Comparison of ENCODE assay signal across 11 cellular contexts in genomic region chrX:50697691-50698090, GRCh38.
DNase-seq lines count a peak whose midpoint lies in the region; ATAC-seq and TF ChIP-seq lines count a peak whose summit lies in the region.
"Had no signal": no experiment of that assay in that cellular context is flagged by ENCODE, and none has a peak within 500 bp of the region (broad histone marks: within the 10 kb centered on the region; RNA-seq: fewer than 3 reads in every experiment).

No MANE protein-coding gene starts in this region.

- no peak overlapping the region for H3K27ac ChIP-seq in AG04450 (ENCODE audit: low read depth, low read length)
- H3K27ac ChIP-seq: C4-2B had no signal

- POLR2A ChIA-PET in AG04450 (lab: Yijun Ruan, JAX): no interaction called here

- no peak overlapping the region for H3K4me3 ChIP-seq in AG04450 (ENCODE audit: low read depth, low read length)

- peak; percentile 43 for DNase-seq in AG04450 (ENCODE audit: low read depth, low spot score)
- peak; percentile 5 for DNase-seq in LHCN-M2 (ENCODE audit: low read depth)
- DNase-seq in dermis blood vessel endothelial cell: peak; percentile 76
- DNase-seq in kidney tubule cell (ENCODE audit: low spot score): peak; percentile 83
- no peak for DNase-seq in SKM-1 treated with dmso at 0.1 percent for 144 hours (lab: John Stamatoyannopoulos, UW; ENCODE audit: unreplicated experiment)
- no peak for DNase-seq in NCI-H1694 (lab: John Stamatoyannopoulos, UW)
- DNase-seq in activated CD4-positive, alpha-beta T cell treated with anti-CD3 and anti-CD28 coated beads, Interleukin-2, amount 50 U/mL, for 1 hour: no peak
- DNase-seq: GOT3, natural killer cell had no signal

- no peak for ATAC-seq in GM21619 (IDR thresholded peaks at IDR 0.05; ENCODE audit: unreplicated experiment)
- ATAC-seq: natural killer cell had no signal

- no peak for TF ChIP-seq CTCF in AG04450 (IDR thresholded peaks at IDR 0.05; ENCODE audit: low read depth, low read length)

- H3K9me3 ChIP-seq in AG04450 (ENCODE audit: control insufficient read depth, insufficient read depth, low read length): no peaks in the 10 kb centered on the region

- CTCF ChIA-PET in AG04450 (lab: Charles Lee): no interaction called here

- no peaks in the 10 kb centered on the region for H3K27me3 ChIP-seq in AG04450 (ENCODE audit: control insufficient read depth, insufficient read depth, low read length)

Comparison
In these comparisons a context has a peak if more than half of its experiments do, and no peak if none do; other contexts are left out.
1. DNase-seq: peak in AG04450 (single experiment), LHCN-M2 (single experiment), dermis blood vessel endothelial cell (single experiment) and kidney tubule cell (single experiment); none in SKM-1 treated with dmso at 0.1 percent for 144 hours (single experiment), NCI-H1694 (single experiment) and activated CD4-positive, alpha-beta T cell treated with anti-CD3 and anti-CD28 coated beads, Interleukin-2, amount 50 U/mL, for 1 hour (single experiment).